ENCODE assay signal across 1 cellular context in the genomic region with DNA sequence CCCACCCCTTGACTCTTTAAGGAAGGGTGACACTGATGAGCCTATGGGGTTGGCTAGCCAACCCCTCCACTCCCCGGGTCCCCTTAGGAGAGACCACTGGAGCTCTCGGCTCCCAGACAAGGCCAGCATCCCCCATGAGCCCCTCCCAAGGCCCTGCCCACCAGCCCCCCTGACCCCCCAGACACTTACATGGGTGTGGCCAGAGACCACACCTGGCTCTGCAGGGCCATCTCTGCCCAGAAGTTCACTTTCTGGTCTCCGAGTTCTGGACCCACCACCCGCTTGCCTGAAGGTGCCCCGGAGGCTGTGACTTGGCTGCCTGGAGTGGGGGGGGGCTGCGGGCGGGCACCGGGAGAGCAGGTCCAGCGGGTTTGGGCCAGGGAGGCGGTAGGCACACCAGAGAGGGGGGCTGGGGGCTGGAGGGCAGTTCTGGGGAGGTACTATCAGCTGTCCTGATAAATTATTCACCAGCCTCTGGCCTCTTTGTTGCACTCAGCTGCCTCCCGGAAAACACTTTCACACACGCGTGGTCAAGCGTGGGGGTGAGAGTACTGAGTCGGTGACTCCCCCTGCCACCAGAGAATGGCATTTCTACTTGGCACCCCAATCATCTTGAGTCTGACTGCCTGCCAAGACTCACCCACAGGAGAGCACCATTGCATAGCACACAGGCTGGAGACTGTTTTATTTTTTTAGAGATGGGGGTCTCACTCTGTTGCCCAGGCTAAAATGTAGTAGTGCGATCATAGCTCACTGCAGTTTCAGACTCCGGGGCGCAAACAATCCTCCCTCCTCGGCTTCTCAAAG.
TF ChIP-seq lines count a peak whose summit lies in the region.

A gene with protein sequence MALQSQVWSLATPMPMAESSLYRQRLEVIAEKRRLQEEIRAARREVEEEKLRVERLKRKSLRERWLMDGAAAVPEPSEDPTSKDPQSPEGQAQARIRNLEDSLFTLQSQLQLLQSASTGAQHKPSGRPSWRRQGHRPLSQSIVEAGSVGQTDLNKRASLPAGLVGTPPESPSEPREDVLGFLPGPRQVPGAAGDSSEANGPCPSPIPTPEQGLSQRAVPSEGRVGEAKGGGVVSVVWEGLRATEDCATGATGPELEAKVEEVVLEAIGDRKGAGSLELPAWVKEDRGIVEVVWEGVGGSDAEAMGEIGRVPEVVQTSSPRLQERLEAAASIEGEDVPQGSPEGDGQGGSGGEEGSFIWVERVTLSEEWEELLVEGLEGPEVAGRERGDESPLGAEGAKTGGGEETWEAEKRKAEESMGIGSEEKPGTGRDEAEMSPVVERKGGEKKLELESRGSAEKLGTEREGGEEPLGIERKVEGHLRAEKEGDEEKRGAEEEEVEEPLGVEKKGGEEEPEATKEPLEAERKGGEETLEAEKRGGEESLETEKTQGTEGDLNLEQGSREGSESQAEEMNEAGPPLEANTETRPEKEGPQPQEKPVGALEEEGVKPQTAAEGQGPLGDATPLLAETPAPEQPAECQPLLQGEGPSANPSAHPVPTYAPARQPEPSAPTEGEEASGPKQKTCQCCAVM (minus strand): TSS at position 326 of the 807 bp plus-strand sequence. CDS start 96 bp downstream, at position 230.

TF ChIP-seq in K562, 482 proteins besides CTCF, POLR2A, EP300 and RAD21:
- TF ChIP-seq RBM25 (IDR thresholded peaks at IDR 0.05; ENCODE audit: low read depth, low read length, severe bottlenecking) = peak; percentile 52
- 0 out of 2 replicates have a peak, but pooled peaks have one; percentile 33 for TF ChIP-seq ZBTB7A (IDR thresholded peaks at IDR 0.05; ENCODE audit: borderline replicate concordance, control insufficient read depth, low read depth, low read length)
- TF ChIP-seq ZNF143 (CRISPR knock-in tag; IDR thresholded peaks at IDR 0.05) = no peak
- TF ChIP-seq RBM22 (IDR thresholded peaks at IDR 0.05; ENCODE audit: low read depth, low read length, poor library complexity, severe bottlenecking) = no peak
- TF ChIP-seq, protein P1, sequence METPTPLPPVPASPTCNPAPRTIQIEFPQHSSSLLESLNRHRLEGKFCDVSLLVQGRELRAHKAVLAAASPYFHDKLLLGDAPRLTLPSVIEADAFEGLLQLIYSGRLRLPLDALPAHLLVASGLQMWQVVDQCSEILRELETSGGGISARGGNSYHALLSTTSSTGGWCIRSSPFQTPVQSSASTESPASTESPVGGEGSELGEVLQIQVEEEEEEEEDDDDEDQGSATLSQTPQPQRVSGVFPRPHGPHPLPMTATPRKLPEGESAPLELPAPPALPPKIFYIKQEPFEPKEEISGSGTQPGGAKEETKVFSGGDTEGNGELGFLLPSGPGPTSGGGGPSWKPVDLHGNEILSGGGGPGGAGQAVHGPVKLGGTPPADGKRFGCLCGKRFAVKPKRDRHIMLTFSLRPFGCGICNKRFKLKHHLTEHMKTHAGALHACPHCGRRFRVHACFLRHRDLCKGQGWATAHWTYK (CRISPR knock-in tag; IDR thresholded peaks at IDR 0.05) = no peak
- no peak for TF ChIP-seq ZNF263 (CRISPR knock-in tag; IDR thresholded peaks at IDR 0.05; ENCODE audit: borderline replicate concordance)
- TF ChIP-seq, protein P2, sequence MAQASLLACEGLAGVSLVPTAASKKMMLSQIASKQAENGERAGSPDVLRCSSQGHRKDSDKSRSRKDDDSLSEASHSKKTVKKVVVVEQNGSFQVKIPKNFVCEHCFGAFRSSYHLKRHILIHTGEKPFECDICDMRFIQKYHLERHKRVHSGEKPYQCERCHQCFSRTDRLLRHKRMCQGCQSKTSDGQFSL (CRISPR knock-in tag; IDR thresholded peaks at IDR 0.05) = no peak
- TF ChIP-seq, protein P2 (tag; IDR thresholded peaks at IDR 0.05) = 0 out of 4 replicates have a peak, but pooled peaks of 1 of the 2 experiments have one; percentile 12
- TF ChIP-seq, protein P3, sequence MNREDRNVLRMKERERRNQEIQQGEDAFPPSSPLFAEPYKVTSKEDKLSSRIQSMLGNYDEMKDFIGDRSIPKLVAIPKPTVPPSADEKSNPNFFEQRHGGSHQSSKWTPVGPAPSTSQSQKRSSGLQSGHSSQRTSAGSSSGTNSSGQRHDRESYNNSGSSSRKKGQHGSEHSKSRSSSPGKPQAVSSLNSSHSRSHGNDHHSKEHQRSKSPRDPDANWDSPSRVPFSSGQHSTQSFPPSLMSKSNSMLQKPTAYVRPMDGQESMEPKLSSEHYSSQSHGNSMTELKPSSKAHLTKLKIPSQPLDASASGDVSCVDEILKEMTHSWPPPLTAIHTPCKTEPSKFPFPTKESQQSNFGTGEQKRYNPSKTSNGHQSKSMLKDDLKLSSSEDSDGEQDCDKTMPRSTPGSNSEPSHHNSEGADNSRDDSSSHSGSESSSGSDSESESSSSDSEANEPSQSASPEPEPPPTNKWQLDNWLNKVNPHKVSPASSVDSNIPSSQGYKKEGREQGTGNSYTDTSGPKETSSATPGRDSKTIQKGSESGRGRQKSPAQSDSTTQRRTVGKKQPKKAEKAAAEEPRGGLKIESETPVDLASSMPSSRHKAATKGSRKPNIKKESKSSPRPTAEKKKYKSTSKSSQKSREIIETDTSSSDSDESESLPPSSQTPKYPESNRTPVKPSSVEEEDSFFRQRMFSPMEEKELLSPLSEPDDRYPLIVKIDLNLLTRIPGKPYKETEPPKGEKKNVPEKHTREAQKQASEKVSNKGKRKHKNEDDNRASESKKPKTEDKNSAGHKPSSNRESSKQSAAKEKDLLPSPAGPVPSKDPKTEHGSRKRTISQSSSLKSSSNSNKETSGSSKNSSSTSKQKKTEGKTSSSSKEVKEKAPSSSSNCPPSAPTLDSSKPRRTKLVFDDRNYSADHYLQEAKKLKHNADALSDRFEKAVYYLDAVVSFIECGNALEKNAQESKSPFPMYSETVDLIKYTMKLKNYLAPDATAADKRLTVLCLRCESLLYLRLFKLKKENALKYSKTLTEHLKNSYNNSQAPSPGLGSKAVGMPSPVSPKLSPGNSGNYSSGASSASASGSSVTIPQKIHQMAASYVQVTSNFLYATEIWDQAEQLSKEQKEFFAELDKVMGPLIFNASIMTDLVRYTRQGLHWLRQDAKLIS (CRISPR knock-in tag; IDR thresholded peaks at IDR 0.05) = no peak
- no peak for TF ChIP-seq TGIF2 (CRISPR knock-in tag; IDR thresholded peaks at IDR 0.05)
- TF ChIP-seq ZNF121 (CRISPR knock-in tag; conservative IDR thresholded peaks at IDR 0.05) = peak; percentile 76
